8 cellular contexts compared by ENCODE assay signal in genomic region chr3:72155391-72156064, GRCh38.
DNase-seq lines count a peak whose midpoint lies in the region; ATAC-seq, FAIRE-seq and TF ChIP-seq lines count a peak whose summit lies in the region.

No MANE protein-coding gene starts in this region.

- H3K4me1 ChIP-seq in right lobe of liver (peaks cover 0 to 52% (median 20%) of the 10 kb centered on the region in 4 donors), tibial artery (peaks cover 0 to 48% (median 38%) of the 10 kb centered on the region in 4 donors)

- intact Hi-C loops in right lobe of liver (cut with DNase I) (no loop called here), tibial artery (cut with DNase I; ENCODE audit: low total_unique reads) (no loop called here)

- H3K4me3 ChIP-seq in bronchial epithelial cell (ENCODE audit: low read depth, low read length) (no peak overlapping the region), right lobe of liver (no peak overlapping the region), tibial artery (no peak overlapping the region)

- peak; percentile 62 for DNase-seq in M059J (ENCODE audit: low read depth)
- peak; percentile 77 for DNase-seq in bronchial epithelial cell (ENCODE audit: low read depth)
- DNase-seq in right lobe of liver: peak in 2 of 3 donors; percentile 61 to 72
- DNase-seq in tibial artery: peak; percentile 84 to 91
- no peak for DNase-seq in GM12892 (ENCODE audit: insufficient read length)
- no peak for DNase-seq in NCI-H1436 treated with DMSO at 0.1 percent for 48 hours (lab: John Stamatoyannopoulos, UW)
- DNase-seq in NCI-H226: no peak

- TF ChIP-seq POLR2A in right lobe of liver (IDR thresholded peaks at IDR 0.05) (peak; percentile 33), GM12892 (IDR thresholded peaks at IDR 0.05; ENCODE audit: low read depth, low read length) (no peak)

- TF ChIP-seq CTCF in bronchial epithelial cell (IDR thresholded peaks at IDR 0.05; ENCODE audit: insufficient read depth, low read length, severe bottlenecking) (no peak), right lobe of liver (IDR thresholded peaks at IDR 0.05) (no peak), tibial artery (IDR thresholded peaks at IDR 0.05) (no peak)

- FAIRE-seq in bronchial epithelial cell (lab: Jason Lieb, UNC) (no peak), GM12892 (lab: Jason Lieb, UNC) (no peak)

- H3K27me3 ChIP-seq in bronchial epithelial cell (ENCODE audit: control insufficient read depth, insufficient read depth, low read length) (peaks cover 1% of the 10 kb centered on the region), right lobe of liver (no peaks in the 10 kb centered on the region), tibial artery (no peaks in the 10 kb centered on the region)

- 36% methylated on average over 6 of the region's 12 CpGs for WGBS in right lobe of liver (ENCODE audit: insufficient coverage, low coverage, low lambda C conversion rate, missing lambda C conversion rate)

- H3K9me3 ChIP-seq in right lobe of liver (no peaks in the 10 kb centered on the region), tibial artery (no peaks in the 10 kb centered on the region)

- H3K36me3 ChIP-seq in bronchial epithelial cell (ENCODE audit: control insufficient read depth, insufficient read depth, low read length) (no peaks in the 10 kb centered on the region), right lobe of liver (no peaks in the 10 kb centered on the region), tibial artery (no peaks in the 10 kb centered on the region)

- peak; percentile 46 to 63 (median 57) for ATAC-seq in right lobe of liver
- no peak for ATAC-seq in HG03354 (IDR thresholded peaks at IDR 0.05; ENCODE audit: poor library complexity, severe bottlenecking, unreplicated experiment)

- peak overlapping the region; percentile 55 to 87 (median 76) for H3K27ac ChIP-seq in right lobe of liver
- peak overlapping the region; percentile 74 to 80 for H3K27ac ChIP-seq in tibial artery

Comparison
In these comparisons a context has a peak if more than half of its experiments do, and no peak if none do; other contexts are left out.
1. DNase-seq: peak in M059J (single experiment), bronchial epithelial cell (single experiment), right lobe of liver (2 of 3) and tibial artery (2 of 2); none in GM12892 (single experiment), NCI-H1436 treated with DMSO at 0.1 percent for 48 hours (single experiment) and NCI-H226 (single experiment).